Comparison of ENCODE assay signal across 12 cellular contexts in genomic region chr3:115913069-115913686, GRCh38.
A peak's percentile ranks its signal among the peaks of the same experiment; 100 is the strongest.
DNase-seq lines count a peak whose midpoint lies in the region; ATAC-seq, FAIRE-seq and TF ChIP-seq lines count a peak whose summit lies in the region.
"Had no signal": no experiment of that assay in that cellular context is flagged by ENCODE, and none has a peak within 500 bp of the region (broad histone marks: within the 10 kb centered on the region; RNA-seq: fewer than 3 reads in every experiment).

No MANE protein-coding gene starts in this region.

- H2AFZ ChIP-seq in PC-3 (ENCODE audit: low read length), result no peak overlapping the region

- POLR2A ChIA-PET in PC-3 (lab: Charles Lee; ENCODE audit: unreplicated experiment), result no interaction called here

- no TSS peak for BruUV-seq in PC-3 (replicated peaks; lab: Mats Ljungman, UMichigan)

- no peaks in the 10 kb centered on the region for H3K36me3 ChIP-seq in PC-3 (ENCODE audit: low read depth, low read length)
- H3K36me3 ChIP-seq: HAP-1, heart left ventricle had no signal

- no peaks in the 10 kb centered on the region for H3K27me3 ChIP-seq in PC-3 (ENCODE audit: low read length)
- H3K27me3 ChIP-seq: heart left ventricle had no signal

- TF ChIP-seq CTCF in GM12873 (IDR thresholded peaks at IDR 0.05; ENCODE audit: insufficient read depth, low read depth, low read length, missing control alignments) (peak; percentile 33), PC-3 (conservative IDR thresholded peaks at IDR 0.05; ENCODE audit: low read depth, low read length) (peak; percentile 77), fibroblast of pulmonary artery (IDR thresholded peaks at IDR 0.05; ENCODE audit: low read length, missing control alignments) (peak; percentile 19)

- no peaks in the 10 kb centered on the region for H4K20me1 ChIP-seq in PC-3 (ENCODE audit: low read length)

- intact Hi-C loops in PC-3 (cut with micrococcal nuclease), result loop anchor here (1.0 kb wide), 1 partner anchor 81 kb away; no protein-coding TSS in a partner anchor
- intact Hi-C loops in Right ventricle myocardium inferior (cut with DNase I), result no loop called here

- H3K9me3 ChIP-seq in PC-3 (ENCODE audit: low read length), result no peaks in the 10 kb centered on the region
- H3K9me3 ChIP-seq: HAP-1, heart left ventricle had no signal

- DNase-seq in ACHN (peak; percentile 17), PC-3 (peak; percentile 50), fibroblast of pulmonary artery (ENCODE audit: low read depth) (no peak), GM19239 (ENCODE audit: insufficient read length, low spot score) (no peak), Right ventricle myocardium inferior (ENCODE audit: missing footprints) (no peak)
- DNase-seq: activated naive CD8-positive, alpha-beta T cell treated with anti-CD3 and anti-CD28 coated beads, Interleukin-2, amount 10 ng/mL, durations not matched to agents 7 days and 5 days; T-helper 17 cell had no signal

- H3K4me3 ChIP-seq in PC-3 (ENCODE audit: low read length) (no peak overlapping the region), fibroblast of pulmonary artery (replicated peaks; ENCODE audit: low read depth, low read length) (no peak overlapping the region)
- H3K4me3 ChIP-seq: HAP-1, heart left ventricle had no signal

- CTCF ChIA-PET in PC-3 (lab: Charles Lee), result interaction anchor here (0.5 to 0.6 kb wide), 2 partner anchors 10 to 29 kb away, joined by 3 read pairs; no protein-coding TSS in a partner anchor

- peak; percentile 88 for ATAC-seq in PC-3
- ATAC-seq in GM19035 (IDR thresholded peaks at IDR 0.05; ENCODE audit: unreplicated experiment), result no peak
- no peak for ATAC-seq in HG03108 (IDR thresholded peaks at IDR 0.05; ENCODE audit: unreplicated experiment)
- ATAC-seq in Right ventricle myocardium inferior, result no peak
- ATAC-seq: T-helper 17 cell had no signal

- no peaks in the 10 kb centered on the region for H3K4me1 ChIP-seq in PC-3 (ENCODE audit: insufficient read depth, low read length)
- H3K4me1 ChIP-seq: HAP-1, heart left ventricle had no signal

- H3F3A ChIP-seq in PC-3 (ENCODE audit: low read length, unreplicated experiment), result no peaks in the 10 kb centered on the region

- H3K79me2 ChIP-seq in PC-3 (ENCODE audit: low read length), result no peaks in the 10 kb centered on the region

- H3K9ac ChIP-seq in PC-3 (ENCODE audit: low read length), result no peak overlapping the region

- no peak overlapping the region for H3K4me2 ChIP-seq in PC-3 (ENCODE audit: low read length)

- no peaks in the 10 kb centered on the region for H3K9me2 ChIP-seq in PC-3 (replicated peaks; ENCODE audit: low read length)

- no peak for FAIRE-seq in GM19239 (lab: Jason Lieb, UNC)

- no peak overlapping the region for H3K27ac ChIP-seq in PC-3 (ENCODE audit: low read length)
- H3K27ac ChIP-seq: heart left ventricle had no signal

- in situ Hi-C loops in ACHN (cut with HindIII; ENCODE audit: low pct_ligation_motif_present, low pct_unique_long_range_greater_than_20kb, low sequenced_read_pairs), result no loop called here

Comparison
In these comparisons a context has a peak if more than half of its experiments do, and no peak if none do; other contexts are left out.
1. DNase-seq: peak in ACHN (single experiment) and PC-3 (single experiment); none in fibroblast of pulmonary artery (single experiment), GM19239 (single experiment) and Right ventricle myocardium inferior (single experiment).
2. CTCF ChIP-seq: peak in every context shown above with its lines; median percentile 77 in PC-3; 33 in GM12873; 19 in fibroblast of pulmonary artery.